21 cellular contexts compared by ENCODE assay signal in genomic region chr2:75407038-75407530, GRCh38.
A peak's percentile ranks its signal among the peaks of the same experiment; 100 is the strongest.
DNase-seq lines count a peak whose midpoint lies in the region; ATAC-seq, FAIRE-seq and TF ChIP-seq lines count a peak whose summit lies in the region.
"Had no signal": no experiment of that assay in that cellular context is flagged by ENCODE, and none has a peak within 500 bp of the region (broad histone marks: within the 10 kb centered on the region; RNA-seq: fewer than 3 reads in every experiment).

No MANE protein-coding gene starts in this region.

- H3K79me2 ChIP-seq in GM12878 (ENCODE audit: control insufficient read depth, insufficient read depth, low read length) = peaks cover 3% of the 10 kb centered on the region; the same call in 1 of the 2 replicates

- no peak for TF ChIP-seq RAD21 in GM12878 (IDR thresholded peaks at IDR 0.05; ENCODE audit: insufficient read depth, low read depth, low read length)

- peak overlapping the region; percentile 66 for H3K27ac Mint-ChIP-seq in CD8-positive, alpha-beta T cell
- H3K27ac Mint-ChIP-seq in memory B cell = peak overlapping the region; percentile 2
- H3K27ac Mint-ChIP-seq: CD4-positive, CD25-positive, alpha-beta regulatory T cell; GM23338; H9 had no signal

- WGBS in GM12878 (ENCODE audit: insufficient coverage, insufficient replicate concordance, low lambda C conversion rate, missing lambda C conversion rate) = 49% methylated on average over 3 of the region's 3 CpGs

- H3K4me2 ChIP-seq in GM12878 (ENCODE audit: control insufficient read depth, insufficient read depth) = no peak overlapping the region
- H3K4me2 ChIP-seq: BLaER1 had no signal

- no peak overlapping the region for H3K9ac ChIP-seq in GM12878 (ENCODE audit: control insufficient read depth, insufficient read depth, low read length)
- H3K9ac ChIP-seq: BLaER1 had no signal

- no peak for TF ChIP-seq EP300 in GM12878 (IDR thresholded peaks at IDR 0.05; ENCODE audit: borderline replicate concordance in 1 of 2, control insufficient read depth in 1 of 2, low read depth in 2 of 2, low read length in 2 of 2)

- no peak overlapping the region for H3K4me3 Mint-ChIP-seq in CD8-positive, alpha-beta T cell
- H3K4me3 Mint-ChIP-seq in memory B cell = no peak overlapping the region
- H3K4me3 Mint-ChIP-seq: B cell; CD4-positive, CD25-positive, alpha-beta regulatory T cell; CD8-positive, alpha-beta memory T cell; GM23338; H9 had no signal

- TF ChIP-seq POLR2A in GM12878 (IDR thresholded peaks at IDR 0.05; ENCODE audit: low read depth, low read length) = no peak

- no peak for DNase-seq in CD8-positive, alpha-beta T cell
- DNase-seq in GM12878 (ENCODE audit: low read depth, low spot score) = no peak
- no peak for DNase-seq in memory B cell (ENCODE audit: low spot score in 2 of 2)
- no peak for DNase-seq in T-helper 9 cell
- no peak for DNase-seq in left colon
- DNase-seq in HuH-7 (ENCODE audit: low spot score) = no peak
- DNase-seq: CD4-positive, CD25-positive, alpha-beta regulatory T cell; CD8-positive, alpha-beta memory T cell; DMS 273 treated with DMSO at 0.1 percent for 48 hours; DMS53; DMS79 treated with DMSO at 0.1 percent for 48 hours; H9 had no signal

- BruUV-seq in GM12878 (replicated peaks; lab: Mats Ljungman, UMichigan) = no TSS peak

- in situ Hi-C loops in GM12878 (cut with MboI) = loop anchor here (25.0 kb wide), 1 partner anchor 345 kb away; no protein-coding TSS in a partner anchor

- CTCF ChIA-PET in CD8-positive, alpha-beta T cell (lab: Charles Lee) = no interaction called here
- CTCF ChIA-PET in HEK293 (lab: Yijun Ruan, JAX) (interaction anchor here (0.6 kb wide), 1 partner anchor 440 kb away, joined by 3 read pairs; no protein-coding TSS in a partner anchor), GM12878 (lab: Yijun Ruan, JAX) (interaction anchor here (0.6 to 18.4 kb wide), 10 partner anchors 10 to 352 kb away, joined by 3 to 235 read pairs (median 4); no protein-coding TSS in a partner anchor)

- no peak for FAIRE-seq in GM12878 (lab: Jason Lieb, UNC)
- FAIRE-seq: D721Med, GM19239 had no signal

- RAD21 ChIA-PET in GM12878 (lab: Charles Lee; ENCODE audit: unreplicated experiment) = interaction anchor here (0.8 to 6.6 kb wide), 10 partner anchors 8 to 491 kb away, joined by 3 to 147 read pairs (median 4); partner anchors contain the start of gene TACR1

- TF ChIP-seq CTCF in CD8-positive, alpha-beta T cell (IDR thresholded peaks at IDR 0.05) = no peak
- TF ChIP-seq CTCF in HEK293 (tag by site-specific recombination; IDR thresholded peaks at IDR 0.05) (no peak), GM12878 (IDR thresholded peaks at IDR 0.05 in 2 of 3, conservative IDR thresholded peaks at IDR 0.05 in 1 of 3; ENCODE audit: control insufficient read depth in 2 of 3, extremely low read depth in 1 of 3, insufficient read depth in 1 of 3, low read depth in 3 of 3, low read length in 3 of 3) (no peak)

- no peaks in the 10 kb centered on the region for H3K27me3 Mint-ChIP-seq in CD8-positive, alpha-beta T cell (ENCODE audit: low read depth)
- H3K27me3 Mint-ChIP-seq in memory B cell = peaks cover 2% of the 10 kb centered on the region
- H3K27me3 Mint-ChIP-seq: B cell had no signal

- intact Hi-C loops in CD8-positive, alpha-beta T cell (cut with DNase I, micrococcal nuclease) = loop anchor here in 1 of 2 experiments (10.0 kb wide), 1 partner anchor 202 kb away; no protein-coding TSS in a partner anchor
- intact Hi-C loops in GM12878 (cut with micrococcal nuclease; ENCODE audit: unreplicated experiment) = no loop called here
- intact Hi-C loops in left colon (cut with DNase I, micrococcal nuclease) = loop anchor here in 1 of 2 donors (10.0 kb wide), 1 partner anchor 342 kb away; no protein-coding TSS in a partner anchor

- no peak overlapping the region for H3K4me3 ChIP-seq in CD8-positive, alpha-beta T cell (ENCODE audit: low read depth, low read length)
- no peak overlapping the region for H3K4me3 ChIP-seq in HEK293 (ENCODE audit: low read depth, low read length)
- no peak overlapping the region for H3K4me3 ChIP-seq in GM12878
- H3K4me3 ChIP-seq: BLaER1, GM23338 had no signal

- SMC1A ChIA-PET in GM12878 (lab: Charles Lee; ENCODE audit: uncharacterized antibody, unreplicated experiment) = interaction anchor here (0.8 to 9.4 kb wide), 14 partner anchors 10 to 462 kb away, joined by 3 to 211 read pairs (median 4); partner anchors contain the start of gene TACR1

- H3K9me3 ChIP-seq in CD8-positive, alpha-beta T cell (ENCODE audit: low read length) = peaks cover 4% of the 10 kb centered on the region
- H3K9me3 ChIP-seq in HEK293 (ENCODE audit: control insufficient read depth, insufficient read depth, low read depth, low read length) (no peaks in the 10 kb centered on the region), GM12878 (replicated peaks; ENCODE audit: control insufficient read depth, insufficient read depth, low read length) (peaks cover 10% of the 10 kb centered on the region)

- no peak overlapping the region for H3K27ac ChIP-seq in CD8-positive, alpha-beta T cell (ENCODE audit: low read depth, low read length)
- H3K27ac ChIP-seq in HEK293 (ENCODE audit: extremely low read depth, low read depth, low read length) (no peak overlapping the region), GM12878 (ENCODE audit: control insufficient read depth, insufficient read depth) (0 out of 2 replicates have a peak overlapping the region, but pooled peaks have one; percentile 15)
- H3K27ac ChIP-seq: BLaER1, C4-2B had no signal

- H3K36me3 Mint-ChIP-seq in CD8-positive, alpha-beta T cell = peaks cover 22% of the 10 kb centered on the region
- peaks cover 19% of the 10 kb centered on the region for H3K36me3 Mint-ChIP-seq in memory B cell

- H3K4me1 Mint-ChIP-seq in CD8-positive, alpha-beta T cell (ENCODE audit: low read depth) = peaks cover 33% of the 10 kb centered on the region
- peaks cover 16% of the 10 kb centered on the region for H3K4me1 Mint-ChIP-seq in memory B cell
- H3K4me1 Mint-ChIP-seq: CD4-positive, CD25-positive, alpha-beta regulatory T cell; CD8-positive, alpha-beta memory T cell had no signal

- no peak overlapping the region for H2AFZ ChIP-seq in GM12878 (ENCODE audit: control insufficient read depth, low read depth, low read length)
- H2AFZ ChIP-seq: GM23338 had no signal

- no peak for ATAC-seq in CD8-positive, alpha-beta T cell
- ATAC-seq in GM12878 = no peak
- no peak for ATAC-seq in memory B cell (ENCODE audit: low read depth)
- no peak for ATAC-seq in left colon
- ATAC-seq in HG03378 (IDR thresholded peaks at IDR 0.05; ENCODE audit: unreplicated experiment) = no peak
- ATAC-seq: HCT116 had no signal

- H3K27me3 ChIP-seq in CD8-positive, alpha-beta T cell (ENCODE audit: insufficient read depth, low read length) = no peaks in the 10 kb centered on the region
- no peaks in the 10 kb centered on the region for H3K27me3 ChIP-seq in GM12878 (replicated peaks in 1 of 2; ENCODE audit: control insufficient read depth in 2 of 2, insufficient read depth in 2 of 2, low read length in 1 of 2)
- H3K27me3 ChIP-seq: BLaER1 had no signal

- H4K20me1 ChIP-seq in GM12878 (ENCODE audit: control insufficient read depth, insufficient read depth) = no peaks in the 10 kb centered on the region
- H4K20me1 ChIP-seq: BLaER1 had no signal

- H3K9me3 Mint-ChIP-seq in CD8-positive, alpha-beta T cell = peaks cover 12% of the 10 kb centered on the region
- H3K9me3 Mint-ChIP-seq in memory B cell = peaks cover 13% of the 10 kb centered on the region

- POLR2A ChIA-PET in CD8-positive, alpha-beta T cell (lab: Charles Lee) = no interaction called here
- POLR2A ChIA-PET in HEK293 (lab: Yijun Ruan, JAX) = no interaction called here
- POLR2A ChIA-PET in GM12878 (lab: Charles Lee) = interaction anchor here (0.7 to 2.7 kb wide), 2 partner anchors 10 to 805 kb away, joined by 4 to 9 read pairs; no protein-coding TSS in a partner anchor

- no peaks in the 10 kb centered on the region for H3K36me3 ChIP-seq in CD8-positive, alpha-beta T cell (ENCODE audit: insufficient read depth, low read length)
- H3K36me3 ChIP-seq in HEK293 (ENCODE audit: control insufficient read depth in 2 of 2, insufficient read depth in 1 of 2, low read length in 2 of 2) = no peaks in the 10 kb centered on the region
- H3K36me3 ChIP-seq in GM12878 (ENCODE audit: control insufficient read depth in 2 of 2, insufficient read depth in 2 of 2, low read length in 1 of 2) = no peaks in the 10 kb centered on the region; a peak in 1 of 4 replicates
- H3K36me3 ChIP-seq: BLaER1 had no signal

- no peaks in the 10 kb centered on the region for H3K4me1 ChIP-seq in CD8-positive, alpha-beta T cell (ENCODE audit: insufficient read depth, low read length)
- H3K4me1 ChIP-seq in HEK293 (ENCODE audit: control insufficient read depth, insufficient read depth, low read length) (no peaks in the 10 kb centered on the region), GM12878 (ENCODE audit: control insufficient read depth, insufficient read depth, low read length) (no peaks in the 10 kb centered on the region; the same call in 1 of the 2 replicates)
- H3K4me1 ChIP-seq: BLaER1 had no signal

TF ChIP-seq in HEK293, 187 proteins besides CTCF, POLR2A, EP300 and RAD21 (continues in another document):
- peak; percentile 42; the same call in 1 of the 2 replicates for TF ChIP-seq FEZF1 (tag by site-specific recombination; IDR thresholded peaks at IDR 0.05)
- TF ChIP-seq ZBTB26 (tag by site-specific recombination; optimal IDR thresholded peaks at IDR 0.05) = no peak
- no peak for TF ChIP-seq ZNF623 (tag by site-specific recombination; IDR thresholded peaks at IDR 0.05)

TF ChIP-seq in GM12878, 131 proteins besides CTCF, POLR2A, EP300 and RAD21 (continues in another document):
- TF ChIP-seq BCLAF1 (IDR thresholded peaks at IDR 0.05) (no peak), CREM (IDR thresholded peaks at IDR 0.05; ENCODE audit: low read depth) (no peak), NR2C2 (IDR thresholded peaks at IDR 0.05; ENCODE audit: borderline replicate concordance, control insufficient read depth, insufficient read length, low read depth) (no peak)
